Comparison of ENCODE assay signal across 14 cellular contexts in the genomic region with DNA sequence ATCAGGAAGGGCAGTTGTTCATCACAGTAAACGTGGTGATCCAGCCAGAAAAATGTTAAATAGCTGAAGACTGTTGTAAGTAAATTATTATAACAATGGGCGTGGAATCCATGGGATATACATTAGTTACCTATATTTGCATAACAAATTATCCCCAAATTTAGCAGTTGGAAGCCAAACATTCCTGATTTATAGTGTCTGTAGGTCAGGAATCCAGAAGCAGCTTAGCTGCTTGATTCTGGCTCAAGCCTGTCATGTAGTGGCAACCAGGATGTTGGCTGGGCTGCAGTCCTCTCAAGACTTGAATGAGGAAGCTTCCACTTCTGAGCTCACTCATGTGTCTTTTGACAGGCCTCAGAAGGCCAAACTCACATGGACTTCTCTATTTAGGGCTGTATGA. TPM values are rescaled to one million over a fixed set of nuclear protein-coding genes. Genes with fewer than 3 reads are reported as not detected.
"Had no signal": no experiment of that assay in that cellular context is flagged by ENCODE, and none has a peak within 500 bp of the region (broad histone marks: within the 10 kb centered on the region; RNA-seq: fewer than 3 reads in every experiment).

No MANE protein-coding gene starts in this region.

- H3K36me3 Mint-ChIP-seq: activated CD4-positive, alpha-beta memory T cell treated with anti-CD3 and anti-CD28 coated beads for 36 hours; activated naive CD8-positive, alpha-beta T cell; neural progenitor cell had no signal

- H3K27ac Mint-ChIP-seq: activated CD4-positive, alpha-beta memory T cell treated with anti-CD3 and anti-CD28 coated beads for 36 hours; activated naive CD8-positive, alpha-beta T cell; neural progenitor cell; stimulated activated naive CD8-positive, alpha-beta T cell treated with anti-CD3 and anti-CD28 coated beads, Interleukin-15, Interleukin-2, amounts not matched to agents 100 ng/mL and 50 ng/mL, for 24 hours had no signal

- ATAC-seq: left ventricle myocardium superior, psoas muscle, right cardiac atrium had no signal

- H3K4me3 ChIP-seq: esophagus squamous epithelium, neural progenitor cell, psoas muscle, transverse colon had no signal

- H3K4me3 Mint-ChIP-seq: activated CD4-positive, alpha-beta memory T cell treated with anti-CD3 and anti-CD28 coated beads for 36 hours; activated naive CD8-positive, alpha-beta T cell; neural progenitor cell; stimulated activated naive CD8-positive, alpha-beta T cell treated with anti-CD3 and anti-CD28 coated beads, Interleukin-15, Interleukin-2, amounts not matched to agents 100 ng/mL and 50 ng/mL, for 24 hours had no signal

- H3K9me3 ChIP-seq: esophagus squamous epithelium, psoas muscle, transverse colon had no signal

- H3K27ac ChIP-seq: esophagus squamous epithelium, neural progenitor cell, psoas muscle, transverse colon had no signal

- H3K9ac ChIP-seq: neural progenitor cell had no signal

- H3K4me1 ChIP-seq: esophagus squamous epithelium, neural progenitor cell, psoas muscle, transverse colon had no signal

- H3K9me3 Mint-ChIP-seq: activated CD4-positive, alpha-beta memory T cell treated with anti-CD3 and anti-CD28 coated beads for 36 hours; neural progenitor cell had no signal

- H3K36me3 ChIP-seq: esophagus squamous epithelium, neural progenitor cell, transverse colon had no signal

- DNase-seq: activated CD4-positive, alpha-beta memory T cell treated with anti-CD3 and anti-CD28 coated beads for 36 hours; activated CD4-positive, alpha-beta T cell treated with anti-CD3 and anti-CD28 coated beads for 4 hours; effector CD8-positive, alpha-beta T cell; esophagus squamous epithelium; left ventricle myocardium superior; psoas muscle; right cardiac atrium; stimulated activated CD4-positive, alpha-beta T cell treated with anti-CD3 and anti-CD28 coated beads, Interleukin-2, amount 100 ng/mL, for 24 hours; T-helper 9 cell; transverse colon had no signal

RNA-seq across cellular contexts. Expression of a gene that starts 6.9 kb away (rescaled TPM):
- total RNA-seq: activated CD4-positive, alpha-beta memory T cell treated with anti-CD3 and anti-CD28 coated beads for 36 hours; bronchial epithelial cell had no signal
